In genomic region chr6:29976588-29977424, GRCh38 we compare ENCODE assay signal across 8 cellular contexts. TPM values are rescaled to one million over a fixed set of nuclear protein-coding genes. Genes with fewer than 3 reads are reported as not detected.
DNase-seq lines count a peak whose midpoint lies in the region; ATAC-seq lines count a peak whose summit lies in the region.

No MANE protein-coding gene starts in this region.

- DNase-seq in SIG-M5 treated with dmso at 0.1 percent for 504 hours (lab: John Stamatoyannopoulos, UW; ENCODE audit: unreplicated experiment) = peak; percentile 51
- no peak for DNase-seq in SIG-M5 (lab: John Stamatoyannopoulos, UW)
- peak in 68 of 76 experiments; percentile 15 to 74 (median 52) for DNase-seq in HUDEP-2 (lab: John Stamatoyannopoulos, UW; ENCODE audit: unreplicated experiment in 76 of 76)
- peak; percentile 87 for DNase-seq in RKO (ENCODE audit: low spot score)
- DNase-seq in activated effector memory CD4-positive, alpha-beta T cell treated with anti-CD3 and anti-CD28 coated beads, Interleukin-2, amount 50 U/mL, for 16 hours = peak; percentile 81
- DNase-seq in fibroblast of peridontal ligament (ENCODE audit: extremely low read depth) = peak; percentile 74
- DNase-seq in naive B cell = peak; percentile 36

- H3K27me3 Mint-ChIP-seq in naive B cell = peaks cover 57 to 68% (median 67%) of the 10 kb centered on the region in 3 donors

- no peaks in the 10 kb centered on the region for H3K9me3 ChIP-seq in stomach smooth muscle (ENCODE audit: control insufficient read depth in 2 of 2, low read length in 2 of 2)

- H3K36me3 Mint-ChIP-seq in naive B cell = no peaks in the 10 kb centered on the region

- H3K36me3 ChIP-seq in stomach smooth muscle (ENCODE audit: control insufficient read depth in 2 of 2, insufficient read depth in 2 of 2, low read length in 2 of 2) = no peaks in the 10 kb centered on the region

- H3K9me3 Mint-ChIP-seq in naive B cell = peaks cover 0 to 5% (median 0%) of the 10 kb centered on the region in 7 donors

- peak overlapping the region; percentile 79 to 96 (median 95) for H3K4me3 Mint-ChIP-seq in naive B cell

- H3K4me1 Mint-ChIP-seq in naive B cell = peaks cover 30 to 37% (median 34%) of the 10 kb centered on the region in 3 donors

- peaks cover 15% of the 10 kb centered on the region for H3K4me1 ChIP-seq in stomach smooth muscle (ENCODE audit: control insufficient read depth, insufficient read depth, low read length)

- peak overlapping the region; percentile 82 to 87 for H3K4me3 ChIP-seq in stomach smooth muscle (ENCODE audit: low read length in 2 of 2)

- peak overlapping the region; percentile 90 to 92 for H3K9ac ChIP-seq in stomach smooth muscle (ENCODE audit: low read length in 2 of 2)

- H3K27ac Mint-ChIP-seq in naive B cell = peak overlapping the region in 4 of 6 donors; percentile 19 to 87 (median 74)

- peaks cover 0 to 2% of the 10 kb centered on the region in 2 donors for H3K27me3 ChIP-seq in stomach smooth muscle (ENCODE audit: control insufficient read depth in 1 of 2, insufficient read depth in 2 of 2, low read length in 2 of 2)

- H3K27ac ChIP-seq in stomach smooth muscle (ENCODE audit: low read length) = peak overlapping the region; percentile 93

- peak; percentile 81 to 89 for ATAC-seq in naive B cell (ENCODE audit: low read depth in 2 of 2)

RNA-seq across cellular contexts. Expression of gene HLA-A, which starts 34.5 kb away (rescaled TPM):
- polyA plus RNA-seq in naive B cell (ENCODE audit: low read depth in 6 of 6) = 1,000 to 10,000 TPM; 1,115 to 2,161 (median 1,804) TPM
